ENCODE assay signal across 7 cellular contexts in genomic region chr3:29324180-29324651, GRCh38. TPM values are rescaled to one million over a fixed set of nuclear protein-coding genes. Genes with fewer than 3 reads are reported as not detected.
DNase-seq lines count a peak whose midpoint lies in the region; ATAC-seq and TF ChIP-seq lines count a peak whose summit lies in the region.

No MANE protein-coding gene starts in this region.

- H3K9me3 ChIP-seq in RWPE2 (ENCODE audit: severe bottlenecking) (no peaks in the 10 kb centered on the region), right cardiac atrium (ENCODE audit: control insufficient read depth, low read length) (no peaks in the 10 kb centered on the region), testis (no peaks in the 10 kb centered on the region)

- H3K4me3 ChIP-seq in RWPE2 (ENCODE audit: severe bottlenecking) (peak overlapping the region; percentile 7), right cardiac atrium (ENCODE audit: low read length) (peak overlapping the region; percentile 14), testis (no peak overlapping the region)

- intact Hi-C loops in right cardiac atrium (cut with DNase I) (no loop called here), testis (cut with DNase I; ENCODE audit: low total_unique reads) (no loop called here)
- intact Hi-C loops in activated T-helper 2 cell treated with anti-CD3 and anti-CD28 coated beads, Interferon-gamma antibody, Interleukin-2, Interleukin-4, amounts not matched to agents 10 μg/mL and 5 μg/mL and 100 μg/mL, durations not matched to agents 14 hours and 24 hours and 36 hours (cut with micrococcal nuclease) = no loop called here

- H3K4me1 ChIP-seq in RWPE2 (ENCODE audit: insufficient read depth, poor library complexity, severe bottlenecking) (peaks cover 26% of the 10 kb centered on the region), right cardiac atrium (ENCODE audit: control insufficient read depth, insufficient read depth, low read length) (peaks cover 3% of the 10 kb centered on the region), testis (no peaks in the 10 kb centered on the region)

- 33% methylated on average over 5 of the region's 5 CpGs for WGBS in right cardiac atrium
- WGBS in testis, 2 donors = 24 to 30% methylated on average over 5 of the region's 5 CpGs

- H3K36me3 ChIP-seq in RWPE2 (ENCODE audit: low read depth) (no peaks in the 10 kb centered on the region), testis (ENCODE audit: low read depth, missing control alignments) (no peaks in the 10 kb centered on the region)

- ATAC-seq in GM18868 (IDR thresholded peaks at IDR 0.05; ENCODE audit: unreplicated experiment) (peak; percentile 91), HG02884 (IDR thresholded peaks at IDR 0.05; ENCODE audit: unreplicated experiment) (peak; percentile 93), RWPE2 (ENCODE audit: low read depth) (peak; percentile 97), right cardiac atrium (peak; percentile 76 to 95)

- no peak overlapping the region for H3K27ac Mint-ChIP-seq in activated T-helper 2 cell treated with anti-CD3 and anti-CD28 coated beads, Interferon-gamma antibody, Interleukin-2, Interleukin-4, amounts not matched to agents 10 μg/mL and 5 μg/mL and 100 μg/mL, durations not matched to agents 14 hours and 24 hours and 36 hours

- no peaks in the 10 kb centered on the region for H3K36me3 Mint-ChIP-seq in activated T-helper 2 cell treated with anti-CD3 and anti-CD28 coated beads, Interferon-gamma antibody, Interleukin-2, Interleukin-4, amounts not matched to agents 10 μg/mL and 5 μg/mL and 100 μg/mL, durations not matched to agents 14 hours and 24 hours and 36 hours (ENCODE audit: low read depth)

- peaks cover 1% of the 10 kb centered on the region for H3K4me1 Mint-ChIP-seq in activated T-helper 2 cell treated with anti-CD3 and anti-CD28 coated beads, Interferon-gamma antibody, Interleukin-2, Interleukin-4, amounts not matched to agents 10 μg/mL and 5 μg/mL and 100 μg/mL, durations not matched to agents 14 hours and 24 hours and 36 hours (ENCODE audit: low read depth)

- H3K27me3 ChIP-seq in RWPE2 (ENCODE audit: insufficient read depth, poor library complexity, severe bottlenecking) (no peaks in the 10 kb centered on the region), right cardiac atrium (ENCODE audit: control insufficient read depth, insufficient read depth) (no peaks in the 10 kb centered on the region), testis (no peaks in the 10 kb centered on the region)

- H3K27ac ChIP-seq in RWPE2 (ENCODE audit: poor library complexity, severe bottlenecking) (peak overlapping the region; percentile 82), right cardiac atrium (ENCODE audit: low read length) (peak overlapping the region; percentile 4), testis (peak overlapping the region; percentile 76 to 78)

- no peaks in the 10 kb centered on the region for H3K27me3 Mint-ChIP-seq in activated T-helper 2 cell treated with anti-CD3 and anti-CD28 coated beads, Interferon-gamma antibody, Interleukin-2, Interleukin-4, amounts not matched to agents 10 μg/mL and 5 μg/mL and 100 μg/mL, durations not matched to agents 14 hours and 24 hours and 36 hours (ENCODE audit: low read depth)

- H3K9me3 Mint-ChIP-seq in activated T-helper 2 cell treated with anti-CD3 and anti-CD28 coated beads, Interferon-gamma antibody, Interleukin-2, Interleukin-4, amounts not matched to agents 10 μg/mL and 5 μg/mL and 100 μg/mL, durations not matched to agents 14 hours and 24 hours and 36 hours = no peaks in the 10 kb centered on the region

- DNase-seq in RWPE2 (ENCODE audit: low spot score) = peak; percentile 40
- peak; percentile 47 to 74 (median 64) for DNase-seq in right cardiac atrium
- DNase-seq in testis = peak; percentile 51
- no peak for DNase-seq in activated T-helper 2 cell treated with anti-CD3 and anti-CD28 coated beads, Interferon-gamma antibody, Interleukin-2, Interleukin-4, amounts not matched to agents 10 μg/mL and 5 μg/mL and 100 μg/mL, durations not matched to agents 14 hours and 24 hours and 36 hours (ENCODE audit: low spot score)
- DNase-seq in NCI-H345 (lab: John Stamatoyannopoulos, UW) = no peak

- no peak for TF ChIP-seq POLR2A in testis (IDR thresholded peaks at IDR 0.05)

- TF ChIP-seq CTCF in RWPE2 (IDR thresholded peaks at IDR 0.05; ENCODE audit: poor library complexity, severe bottlenecking) (no peak), testis (IDR thresholded peaks at IDR 0.05) (no peak)

- no peak overlapping the region for H3K4me3 Mint-ChIP-seq in activated T-helper 2 cell treated with anti-CD3 and anti-CD28 coated beads, Interferon-gamma antibody, Interleukin-2, Interleukin-4, amounts not matched to agents 10 μg/mL and 5 μg/mL and 100 μg/mL, durations not matched to agents 14 hours and 24 hours and 36 hours (ENCODE audit: low read depth)

RNA-seq across cellular contexts. Expression of gene RBMS3, which starts 43.3 kb away (rescaled TPM):
- total RNA-seq in right cardiac atrium (10 to 100 TPM; 51.4 to 66.7 (median 56.8) TPM), testis (10 to 100 TPM; 19.7 to 36.2 TPM)
- polyA plus RNA-seq in right cardiac atrium (8.9 TPM), testis (ENCODE audit: insufficient read depth, low read depth, low replicate concordance) (5.6 TPM)
- total RNA-seq in activated T-helper 2 cell treated with anti-CD3 and anti-CD28 coated beads, Interferon-gamma antibody, Interleukin-2, Interleukin-4, amounts not matched to agents 10 μg/mL and 5 μg/mL and 100 μg/mL, durations not matched to agents 14 hours and 24 hours and 36 hours = 4.5 and 5.3 TPM in 2 replicates

Comparison
In these comparisons a context has a peak if more than half of its experiments do, and no peak if none do; other contexts are left out.
1. DNase-seq: peak in RWPE2 (single experiment), right cardiac atrium (3 of 3) and testis (single experiment); none in activated T-helper 2 cell treated with anti-CD3 and anti-CD28 coated beads, Interferon-gamma antibody, Interleukin-2, Interleukin-4, amounts not matched to agents 10 μg/mL and 5 μg/mL and 100 μg/mL, durations not matched to agents 14 hours and 24 hours and 36 hours (single experiment) and NCI-H345 (single experiment).
2. H3K27ac ChIP-seq: peak in every context shown above with its lines; median percentile 82 in RWPE2; 77 in testis; 4 in right cardiac atrium.
3. H3K4me3 ChIP-seq: peak in RWPE2 (single experiment) and right cardiac atrium (single experiment); none in testis (0 of 2).
4. Peak in every context shown above with its lines, with median percentiles within 50 percentile points of each other: ATAC-seq.